In the genomic region with DNA sequence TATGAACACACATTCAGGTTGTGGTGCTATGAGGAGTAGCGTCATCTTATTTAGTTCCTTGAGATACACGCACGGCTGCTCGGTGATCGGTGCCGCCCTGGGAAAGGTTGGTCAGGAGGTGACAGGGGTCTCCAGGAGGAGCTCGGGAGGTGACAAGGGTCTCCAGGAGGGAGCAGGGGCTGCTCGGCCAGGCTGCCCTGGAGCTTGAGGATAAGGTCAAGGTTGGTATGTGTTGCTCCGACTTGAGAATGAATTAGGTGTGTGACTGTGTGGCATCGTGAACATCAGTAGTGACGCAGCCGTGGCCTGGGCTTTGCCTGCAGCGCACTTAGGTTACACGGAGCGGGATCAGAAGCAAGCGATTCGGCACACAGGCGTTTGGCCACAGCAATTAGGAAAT, we compare ENCODE assay signal across 22 cellular contexts. TPM values are rescaled to one million over a fixed set of nuclear protein-coding genes. Genes with fewer than 3 reads are reported as not detected.
DNase-seq lines count a peak whose midpoint lies in the region; ATAC-seq, FAIRE-seq and TF ChIP-seq lines count a peak whose summit lies in the region.
"Had no signal": no experiment of that assay in that cellular context is flagged by ENCODE, and none has a peak within 500 bp of the region (broad histone marks: within the 10 kb centered on the region; RNA-seq: fewer than 3 reads in every experiment).

No MANE protein-coding gene starts in this region.

- H3K27ac Mint-ChIP-seq in T-helper 2 cell treated with Interferon-gamma antibody and Interleukin-4, amounts not matched to agents 5 μg/mL and 100 μg/mL, for 36 hours, result peak overlapping the region; percentile 57
- H3K27ac Mint-ChIP-seq in stimulated activated naive CD8-positive, alpha-beta T cell treated with anti-CD3 and anti-CD28 coated beads, Interleukin-15, Interleukin-2, amounts not matched to agents 100 ng/mL and 50 ng/mL, for 24 hours, result peak overlapping the region; percentile 41
- no peak overlapping the region for H3K27ac Mint-ChIP-seq in endodermal cell

- no peak overlapping the region for H3K4me3 ChIP-seq in endodermal cell (ENCODE audit: low read length)
- H3K4me3 ChIP-seq: lung, right atrium auricular region, vagina had no signal

- no peak for ATAC-seq in stimulated activated naive CD8-positive, alpha-beta T cell treated with anti-CD3 and anti-CD28 coated beads, Interleukin-15, Interleukin-2, amounts not matched to agents 100 U/mL and 50 U/mL, for 24 hours

- H3K27ac ChIP-seq in endodermal cell (ENCODE audit: low read depth, low read length), result no peak overlapping the region
- H3K27ac ChIP-seq: right atrium auricular region, RWPE1, vagina had no signal

- H3K9ac ChIP-seq in endodermal cell (ENCODE audit: extremely low read depth, low read length, poor library complexity, severe bottlenecking), result no peak overlapping the region

- no peaks in the 10 kb centered on the region for H3K4me1 ChIP-seq in endodermal cell (ENCODE audit: control insufficient read depth, insufficient read depth, low read length)
- H3K4me1 ChIP-seq: BE2C, vagina had no signal

- TF ChIP-seq CTCF in endodermal cell (conservative IDR thresholded peaks at IDR 0.05), result no peak

- H3K36me3 ChIP-seq in endodermal cell (ENCODE audit: control insufficient read depth, insufficient read depth, low read length), result peaks cover 5% of the 10 kb centered on the region
- H3K36me3 ChIP-seq: BE2C had no signal

- peak overlapping the region; percentile 47 for H3K4me3 Mint-ChIP-seq in T-helper 2 cell treated with Interferon-gamma antibody and Interleukin-4, amounts not matched to agents 5 μg/mL and 100 μg/mL, for 36 hours
- no peak overlapping the region for H3K4me3 Mint-ChIP-seq in stimulated activated naive CD8-positive, alpha-beta T cell treated with anti-CD3 and anti-CD28 coated beads, Interleukin-15, Interleukin-2, amounts not matched to agents 100 ng/mL and 50 ng/mL, for 24 hours
- no peak overlapping the region for H3K4me3 Mint-ChIP-seq in endodermal cell

- H3K9me3 Mint-ChIP-seq in T-helper 2 cell treated with Interferon-gamma antibody and Interleukin-4, amounts not matched to agents 5 μg/mL and 100 μg/mL, for 36 hours, result no peaks in the 10 kb centered on the region
- H3K9me3 Mint-ChIP-seq in stimulated activated naive CD8-positive, alpha-beta T cell treated with anti-CD3 and anti-CD28 coated beads, Interleukin-15, Interleukin-2, amounts not matched to agents 100 ng/mL and 50 ng/mL, for 24 hours, result no peaks in the 10 kb centered on the region
- H3K9me3 Mint-ChIP-seq in endodermal cell, result no peaks in the 10 kb centered on the region

- H3K36me3 Mint-ChIP-seq in T-helper 2 cell treated with Interferon-gamma antibody and Interleukin-4, amounts not matched to agents 5 μg/mL and 100 μg/mL, for 36 hours (ENCODE audit: low read depth), result peaks cover 13% of the 10 kb centered on the region
- peaks cover 3% of the 10 kb centered on the region for H3K36me3 Mint-ChIP-seq in stimulated activated naive CD8-positive, alpha-beta T cell treated with anti-CD3 and anti-CD28 coated beads, Interleukin-15, Interleukin-2, amounts not matched to agents 100 ng/mL and 50 ng/mL, for 24 hours (ENCODE audit: low read depth)
- peaks cover 22% of the 10 kb centered on the region for H3K36me3 Mint-ChIP-seq in endodermal cell (ENCODE audit: low read depth)

- no peak for DNase-seq in T-helper 2 cell treated with Interferon-gamma antibody and Interleukin-4, amounts not matched to agents 5 μg/mL and 100 μg/mL, for 36 hours (ENCODE audit: low spot score)
- DNase-seq in T-helper 2 cell (no peak), endodermal cell (peak; percentile 44), urothelium cell line (ENCODE audit: low spot score) (no peak), DMS53 treated with DMSO at 0.1 percent for 48 hours (lab: John Stamatoyannopoulos, UW; ENCODE audit: unreplicated experiment) (no peak), DMS79 treated with DMSO at 0.1 percent for 48 hours (lab: John Stamatoyannopoulos, UW) (no peak)
- no peak for DNase-seq in stimulated activated naive CD8-positive, alpha-beta T cell treated with anti-CD3 and anti-CD28 coated beads, Interleukin-15, Interleukin-2, amounts not matched to agents 100 U/mL and 50 U/mL, for 24 hours
- DNase-seq: 8988T; activated CD4-positive, alpha-beta T cell treated with anti-CD3 and anti-CD28 coated beads, Interleukin-2, amount 50 U/mL, for 1 hour; anterior cingulate cortex; BE2C; central memory CD4-positive, alpha-beta T cell; MM.1S; NCI-H1436; NCI-H526 had no signal

- peaks cover 2% of the 10 kb centered on the region for H3K9me3 ChIP-seq in endodermal cell (ENCODE audit: control insufficient read depth, low read length)
- H3K9me3 ChIP-seq: BE2C, right atrium auricular region, vagina had no signal

- peak; percentile 53 for FAIRE-seq in urothelium cell line (lab: Jason Lieb, UNC)
- FAIRE-seq: frontal cortex, keratinocyte had no signal

- 94 to 95% methylated on average over 15 to 18 of the region's 18 CpGs for WGBS in endodermal cell (ENCODE audit: insufficient coverage in 1 of 2, insufficient read length in 1 of 2), 2 experiments

- peaks cover 16% of the 10 kb centered on the region for H3K27me3 Mint-ChIP-seq in T-helper 2 cell treated with Interferon-gamma antibody and Interleukin-4, amounts not matched to agents 5 μg/mL and 100 μg/mL, for 36 hours (ENCODE audit: low read depth)
- no peaks in the 10 kb centered on the region for H3K27me3 Mint-ChIP-seq in stimulated activated naive CD8-positive, alpha-beta T cell treated with anti-CD3 and anti-CD28 coated beads, Interleukin-15, Interleukin-2, amounts not matched to agents 100 ng/mL and 50 ng/mL, for 24 hours
- H3K27me3 Mint-ChIP-seq in endodermal cell (ENCODE audit: insufficient read depth), result peaks cover 3% of the 10 kb centered on the region

- H3K4me1 Mint-ChIP-seq in T-helper 2 cell treated with Interferon-gamma antibody and Interleukin-4, amounts not matched to agents 5 μg/mL and 100 μg/mL, for 36 hours (ENCODE audit: low read depth), result peaks cover 31% of the 10 kb centered on the region
- H3K4me1 Mint-ChIP-seq in stimulated activated naive CD8-positive, alpha-beta T cell treated with anti-CD3 and anti-CD28 coated beads, Interleukin-15, Interleukin-2, amounts not matched to agents 100 ng/mL and 50 ng/mL, for 24 hours (ENCODE audit: low read depth), result peaks cover 39% of the 10 kb centered on the region
- no peaks in the 10 kb centered on the region for H3K4me1 Mint-ChIP-seq in endodermal cell

- no peaks in the 10 kb centered on the region for H3K27me3 ChIP-seq in endodermal cell (ENCODE audit: control insufficient read depth, insufficient read depth, low read length, poor library complexity, severe bottlenecking)
- H3K27me3 ChIP-seq: BE2C, right atrium auricular region, vagina had no signal

RNA-seq across cellular contexts. Expression of gene CCDC92, which starts 36.2 kb away (rescaled TPM):
- 10 to 100 TPM; 37.9 to 45.1 TPM for total RNA-seq in endodermal cell
- polyA plus RNA-seq in endodermal cell (2013, experiment 1 of 2), result 29.7 TPM
- 28.1 TPM for polyA plus RNA-seq in endodermal cell (2013, experiment 2 of 2)

RNA-seq across cellular contexts. Expression of gene ZNF664, which starts 36.5 kb away (rescaled TPM):
- 100 to 1,000 TPM; 131 to 139 TPM for total RNA-seq in endodermal cell
- 140 TPM for polyA plus RNA-seq in endodermal cell (2013, experiment 1 of 2)
- 134 TPM for polyA plus RNA-seq in endodermal cell (2013, experiment 2 of 2)
